9 cellular contexts compared by ENCODE assay signal in the genomic region with DNA sequence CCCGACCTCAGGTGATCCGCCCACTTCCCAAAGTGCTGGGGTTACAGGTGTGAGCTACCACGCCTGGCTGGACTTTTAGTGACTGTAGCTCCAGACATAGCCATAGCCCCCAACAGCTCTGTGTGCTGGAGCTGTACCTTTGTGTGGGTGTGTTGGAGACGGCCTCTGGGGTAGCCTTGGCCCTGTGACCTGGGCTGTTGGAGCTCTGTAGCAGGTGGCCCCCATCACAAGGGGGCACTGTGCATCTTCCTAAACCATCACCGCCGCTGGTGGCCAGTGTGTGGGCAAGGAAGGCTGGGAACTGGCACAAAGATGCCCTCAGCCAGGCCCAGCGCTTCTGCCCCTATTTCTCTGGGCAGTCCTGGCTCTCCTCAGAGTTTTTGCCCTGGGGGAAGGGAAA. TPM values are rescaled to one million over a fixed set of nuclear protein-coding genes. Genes with fewer than 3 reads are reported as not detected.
DNase-seq lines count a peak whose midpoint lies in the region; ATAC-seq and TF ChIP-seq lines count a peak whose summit lies in the region.
"Had no signal": no experiment of that assay in that cellular context is flagged by ENCODE, and none has a peak within 500 bp of the region (broad histone marks: within the 10 kb centered on the region; RNA-seq: fewer than 3 reads in every experiment).

No MANE protein-coding gene starts in this region.

- no peak overlapping the region for H3K4me3 ChIP-seq in ovary
- H3K4me3 ChIP-seq: SK-N-MC had no signal

- intact Hi-C loops in ovary (cut with DNase I): no loop called here

- DNase-seq in EL: peak; percentile 55
- DNase-seq in HuH-7.5 (ENCODE audit: low spot score): peak; percentile 28
- DNase-seq in SKM-1 treated with dmso at 0.1 percent for 144 hours (lab: John Stamatoyannopoulos, UW; ENCODE audit: unreplicated experiment): peak; percentile 34
- DNase-seq in ecto neural progenitor cell (ENCODE audit: low spot score): peak; percentile 69
- peak; percentile 60 for DNase-seq in midbrain (lab: John Stamatoyannopoulos, UW)
- no peak for DNase-seq in ovary

- H3K36me3 ChIP-seq in ovary: no peaks in the 10 kb centered on the region

- no peak overlapping the region for H3K27ac ChIP-seq in ovary
- H3K27ac ChIP-seq: SK-N-MC had no signal

- TF ChIP-seq EP300 in ovary (IDR thresholded peaks at IDR 0.05): no peak

- H3K9me3 ChIP-seq in ovary: no peaks in the 10 kb centered on the region

- TF ChIP-seq POLR2A in ovary (IDR thresholded peaks at IDR 0.05): no peak

- WGBS in ovary, 3 donors: 62 to 80% (median 64%) methylated on average over 7 of the region's 7 CpGs

- no peaks in the 10 kb centered on the region for H3K27me3 ChIP-seq in ovary

- no peak for TF ChIP-seq CTCF in ovary (IDR thresholded peaks at IDR 0.05)

- H3K4me1 ChIP-seq in ovary (ENCODE audit: insufficient read depth): peaks cover 11% of the 10 kb centered on the region

- no peak for ATAC-seq in HG02763 (IDR thresholded peaks at IDR 0.05; ENCODE audit: unreplicated experiment)
- ATAC-seq in GM19324 (IDR thresholded peaks at IDR 0.05; ENCODE audit: low FRiP score, unreplicated experiment): no peak

RNA-seq across cellular contexts. Expression of gene FOXO6, which starts 38.4 kb away (rescaled TPM):
- 10 to 100 TPM in 4 of 7 donors, 1 to 10 TPM in 3; 3.9 to 18.9 (median 10.3) TPM for total RNA-seq in ovary
- polyA plus RNA-seq in ovary: 1 to 10 TPM in 1 of 2 donors, under 1 TPM in 1; 0.90 to 1.4 TPM

Comparison
In these comparisons a context has a peak if more than half of its experiments do, and no peak if none do; other contexts are left out.
1. DNase-seq: peak in EL (single experiment), HuH-7.5 (single experiment), SKM-1 treated with dmso at 0.1 percent for 144 hours (single experiment), ecto neural progenitor cell (single experiment) and midbrain (single experiment); none in ovary (0 of 5).